ENCODE assay signal across 14 cellular contexts in genomic region chr5:134432677-134433359, GRCh38. TPM values are rescaled to one million over a fixed set of nuclear protein-coding genes. Genes with fewer than 3 reads are reported as not detected.
DNase-seq lines count a peak whose midpoint lies in the region; ATAC-seq and TF ChIP-seq lines count a peak whose summit lies in the region.
"Had no signal": no experiment of that assay in that cellular context is flagged by ENCODE, and none has a peak within 500 bp of the region (broad histone marks: within the 10 kb centered on the region; RNA-seq: fewer than 3 reads in every experiment).

No MANE protein-coding gene starts in this region.

- TF ChIP-seq CTCF in epithelial cell of esophagus (IDR thresholded peaks at IDR 0.05; ENCODE audit: insufficient read depth, low read depth, low read length, missing control alignments), result no peak
- no peak for TF ChIP-seq CTCF in CD8-positive, alpha-beta T cell (IDR thresholded peaks at IDR 0.05)

- peak; percentile 51 for DNase-seq in cardiac septum (ENCODE audit: low spot score)
- no peak for DNase-seq in left cardiac atrium
- no peak for DNase-seq in T-helper 17 cell
- DNase-seq in epithelial cell of esophagus (ENCODE audit: low read depth), result peak; percentile 41
- DNase-seq in activated gamma-delta T cell (lab: John Stamatoyannopoulos, UW), result no peak
- no peak for DNase-seq in epidermal melanocyte (ENCODE audit: insufficient read length, low spot score)
- no peak for DNase-seq in CD8-positive, alpha-beta T cell
- DNase-seq: mucosa of descending colon; PC-3; stimulated activated naive CD4-positive, alpha-beta T cell; T1000 had no signal

- H3K27ac ChIP-seq in CD8-positive, alpha-beta T cell (ENCODE audit: low read depth, low read length), result no peak overlapping the region
- H3K27ac ChIP-seq: prostate gland had no signal

- H3K27me3 Mint-ChIP-seq in T-helper 17 cell, result peaks cover 5% of the 10 kb centered on the region
- H3K27me3 Mint-ChIP-seq in CD8-positive, alpha-beta T cell (ENCODE audit: low read depth), result peaks cover 2% of the 10 kb centered on the region

- intact Hi-C loops in cardiac septum (cut with DNase I), result no loop called here
- intact Hi-C loops in left cardiac atrium (cut with DNase I), result loop anchor here in 1 of 2 donors (10.0 kb wide), 1 partner anchor 142 kb away; no protein-coding TSS in a partner anchor
- intact Hi-C loops in CD8-positive, alpha-beta T cell (cut with DNase I, micrococcal nuclease), result no loop called here

- H3K27me3 ChIP-seq in CD8-positive, alpha-beta T cell (ENCODE audit: insufficient read depth, low read length), result no peaks in the 10 kb centered on the region

- H3K36me3 ChIP-seq in CD8-positive, alpha-beta T cell (ENCODE audit: insufficient read depth, low read length), result no peaks in the 10 kb centered on the region
- H3K36me3 ChIP-seq: prostate gland had no signal

- no peaks in the 10 kb centered on the region for H3K9me3 ChIP-seq in T-helper 17 cell (ENCODE audit: control insufficient read depth, low read length, poor library complexity, severe bottlenecking)
- H3K9me3 ChIP-seq in CD8-positive, alpha-beta T cell (ENCODE audit: low read length), result no peaks in the 10 kb centered on the region
- H3K9me3 ChIP-seq: mucosa of descending colon, prostate gland had no signal

- H3K27ac Mint-ChIP-seq in T-helper 17 cell, result peak overlapping the region; percentile 45
- H3K27ac Mint-ChIP-seq in CD8-positive, alpha-beta T cell, result no peak overlapping the region
- H3K27ac Mint-ChIP-seq: brain had no signal

- no peaks in the 10 kb centered on the region for H3K36me3 Mint-ChIP-seq in T-helper 17 cell (ENCODE audit: low read depth)
- no peaks in the 10 kb centered on the region for H3K36me3 Mint-ChIP-seq in CD8-positive, alpha-beta T cell
- H3K36me3 Mint-ChIP-seq: brain had no signal

- no peak overlapping the region for H3K4me3 ChIP-seq in epithelial cell of esophagus (ENCODE audit: low read length)
- H3K4me3 ChIP-seq in CD8-positive, alpha-beta T cell (ENCODE audit: low read depth, low read length), result no peak overlapping the region
- H3K4me3 ChIP-seq: mucosa of descending colon, prostate gland had no signal

- ATAC-seq in left cardiac atrium, result no peak
- ATAC-seq in T-helper 17 cell, result no peak
- no peak for ATAC-seq in GM18909 (IDR thresholded peaks at IDR 0.05; ENCODE audit: poor library complexity, unreplicated experiment)
- ATAC-seq in CD8-positive, alpha-beta T cell, result no peak
- ATAC-seq: mucosa of descending colon, PC-3 had no signal

- POLR2A ChIA-PET in CD8-positive, alpha-beta T cell (lab: Charles Lee), result no interaction called here

- peaks cover 14% of the 10 kb centered on the region for H3K4me1 Mint-ChIP-seq in T-helper 17 cell
- peaks cover 16% of the 10 kb centered on the region for H3K4me1 Mint-ChIP-seq in CD8-positive, alpha-beta T cell (ENCODE audit: low read depth)

- H3K9me3 Mint-ChIP-seq in CD8-positive, alpha-beta T cell, result no peaks in the 10 kb centered on the region
- H3K9me3 Mint-ChIP-seq: brain had no signal

- CTCF ChIA-PET in CD8-positive, alpha-beta T cell (lab: Charles Lee), result interaction anchor here (2.4 kb wide), 1 partner anchor 21 kb away, joined by 6 read pairs; the partner anchor contains the start of gene CDKN2AIPNL

- no peak overlapping the region for H3K4me3 Mint-ChIP-seq in T-helper 17 cell
- H3K4me3 Mint-ChIP-seq in CD8-positive, alpha-beta T cell, result no peak overlapping the region
- H3K4me3 Mint-ChIP-seq: brain had no signal

- H3K4me1 ChIP-seq in CD8-positive, alpha-beta T cell (ENCODE audit: insufficient read depth, low read length), result peaks cover 12% of the 10 kb centered on the region

RNA-seq across cellular contexts. Expression of gene CDKN2AIPNL, which starts 21.1 kb away (rescaled TPM):
- total RNA-seq in cardiac septum (27.2 TPM), left cardiac atrium (10 to 100 TPM; 29.1 to 34.4 TPM), T-helper 17 cell (10 to 100 TPM; 16.6 to 17.5 TPM)
- 10 to 100 TPM; 14.7 to 15.5 TPM for total RNA-seq in CD8-positive, alpha-beta T cell

Comparison
In these comparisons a context has a peak if more than half of its experiments do, and no peak if none do; other contexts are left out.
1. DNase-seq: peak in cardiac septum (single experiment) and epithelial cell of esophagus (single experiment); none in left cardiac atrium (single experiment), T-helper 17 cell (0 of 3), activated gamma-delta T cell (single experiment), epidermal melanocyte (single experiment) and CD8-positive, alpha-beta T cell (0 of 7).